ENCODE assay signal across 21 cellular contexts in genomic region chr22:48738204-48738980, GRCh38.
DNase-seq lines count a peak whose midpoint lies in the region; TF ChIP-seq lines count a peak whose summit lies in the region.
"Had no signal": no experiment of that assay in that cellular context is flagged by ENCODE, and none has a peak within 500 bp of the region (broad histone marks: within the 10 kb centered on the region; RNA-seq: fewer than 3 reads in every experiment).

No MANE protein-coding gene starts in this region.

- H3K27ac Mint-ChIP-seq in chondrocyte (ENCODE audit: unreplicated experiment) (no peak overlapping the region), neural crest cell (ENCODE audit: unreplicated experiment) (peak overlapping the region; percentile 43)
- no peak overlapping the region for H3K27ac Mint-ChIP-seq in activated CD4-positive, alpha-beta T cell treated with anti-CD3 and anti-CD28 coated beads, Interleukin-2, amount 10 ng/mL, durations not matched to agents 24 days and 14 days
- H3K27ac Mint-ChIP-seq: CD4-positive, alpha-beta memory T cell had no signal

- H3K4me3 ChIP-seq in suprapubic skin (no peak overlapping the region), brain microvascular endothelial cell (ENCODE audit: low read depth, low read length) (no peak overlapping the region)
- H3K4me3 ChIP-seq: BLaER1 had no signal

- H3K27ac ChIP-seq in suprapubic skin = no peak overlapping the region
- no peak overlapping the region for H3K27ac ChIP-seq in brain microvascular endothelial cell
- H3K27ac ChIP-seq: 22Rv1, BLaER1 had no signal

- H3K36me3 Mint-ChIP-seq in chondrocyte (ENCODE audit: low read depth) = no peaks in the 10 kb centered on the region
- H3K36me3 Mint-ChIP-seq in neural crest cell (ENCODE audit: low read depth) = peaks cover 11% of the 10 kb centered on the region
- no peaks in the 10 kb centered on the region for H3K36me3 Mint-ChIP-seq in activated CD4-positive, alpha-beta T cell treated with anti-CD3 and anti-CD28 coated beads, Interleukin-2, amount 10 ng/mL, durations not matched to agents 24 days and 14 days (ENCODE audit: low read depth)
- H3K36me3 Mint-ChIP-seq: CD4-positive, alpha-beta memory T cell had no signal

- in situ Hi-C loops in brain microvascular endothelial cell (cut with HindIII; ENCODE audit: low pct_ligation_motif_present, low sequenced_read_pairs) = no loop called here

- H3K4me1 Mint-ChIP-seq in chondrocyte (ENCODE audit: low read depth) (no peaks in the 10 kb centered on the region), neural crest cell (no peaks in the 10 kb centered on the region)
- no peaks in the 10 kb centered on the region for H3K4me1 Mint-ChIP-seq in activated CD4-positive, alpha-beta T cell treated with anti-CD3 and anti-CD28 coated beads, Interleukin-2, amount 10 ng/mL, durations not matched to agents 24 days and 14 days
- H3K4me1 Mint-ChIP-seq: CD4-positive, alpha-beta memory T cell had no signal

- intact Hi-C loops in activated CD4-positive, alpha-beta T cell treated with anti-CD3 and anti-CD28 coated beads, Interleukin-2, amount 10 ng/mL, durations not matched to agents 24 days and 14 days (cut with micrococcal nuclease) = no loop called here

- H3K9me3 ChIP-seq in suprapubic skin = no peaks in the 10 kb centered on the region
- H3K9me3 ChIP-seq: BLaER1 had no signal

- H3K27me3 Mint-ChIP-seq in chondrocyte (ENCODE audit: low read depth) (no peaks in the 10 kb centered on the region), neural crest cell (ENCODE audit: low read depth) (no peaks in the 10 kb centered on the region)
- no peaks in the 10 kb centered on the region for H3K27me3 Mint-ChIP-seq in activated CD4-positive, alpha-beta T cell treated with anti-CD3 and anti-CD28 coated beads, Interleukin-2, amount 10 ng/mL, durations not matched to agents 24 days and 14 days
- H3K27me3 Mint-ChIP-seq: CD4-positive, alpha-beta memory T cell had no signal

- 86% methylated on average over 14 of the region's 20 CpGs for WGBS in suprapubic skin

- H3K27me3 ChIP-seq in suprapubic skin = no peaks in the 10 kb centered on the region
- H3K27me3 ChIP-seq in brain microvascular endothelial cell (replicated peaks) = no peaks in the 10 kb centered on the region
- H3K27me3 ChIP-seq: BLaER1 had no signal

- peak; percentile 43 for DNase-seq in activated effector memory CD4-positive, alpha-beta T cell treated with anti-CD3 and anti-CD28 coated beads, Interleukin-2, amount 50 U/mL, for 16 hours
- no peak for DNase-seq in activated effector memory CD4-positive, alpha-beta T cell treated with Interleukin-2 at 50 U/mL for 16 hours
- DNase-seq in chondrocyte (ENCODE audit: low spot score) (peak; percentile 77), neural crest cell (ENCODE audit: low read depth, low spot score) (no peak), suprapubic skin (ENCODE audit: low spot score in 2 of 2) (peak; percentile 34 to 77), COR-L47 (lab: John Stamatoyannopoulos, UW) (no peak), brain microvascular endothelial cell (no peak)
- DNase-seq in activated CD4-positive, alpha-beta T cell treated with anti-CD3 and anti-CD28 coated beads, Interleukin-2, amount 10 ng/mL, durations not matched to agents 24 days and 14 days = no peak
- DNase-seq: ACHN; CD4-positive, alpha-beta memory T cell; DMS153; GOT3; Karpas-422; NCI-H1417; NCI-H187; NCI-H2107; NCI-H446 treated with DMSO at 0.1 percent for 48 hours; NCI-H526 treated with DMSO at 0.1 percent for 48 hours; OCI-M1 had no signal

- TF ChIP-seq EP300 in suprapubic skin (IDR thresholded peaks at IDR 0.05) = no peak

- H3K4me3 Mint-ChIP-seq in chondrocyte (ENCODE audit: unreplicated experiment) = no peak overlapping the region
- H3K4me3 Mint-ChIP-seq in neural crest cell = no peak overlapping the region
- H3K4me3 Mint-ChIP-seq in activated CD4-positive, alpha-beta T cell treated with anti-CD3 and anti-CD28 coated beads, Interleukin-2, amount 10 ng/mL, durations not matched to agents 24 days and 14 days = no peak overlapping the region
- H3K4me3 Mint-ChIP-seq: CD4-positive, alpha-beta memory T cell had no signal

- no peaks in the 10 kb centered on the region for H3K4me1 ChIP-seq in suprapubic skin

- TF ChIP-seq POLR2A in suprapubic skin (IDR thresholded peaks at IDR 0.05) = no peak

- TF ChIP-seq CTCF in chondrocyte (IDR thresholded peaks at IDR 0.05) (no peak), neural crest cell (conservative IDR thresholded peaks at IDR 0.05) (no peak), suprapubic skin (IDR thresholded peaks at IDR 0.05) (no peak), brain microvascular endothelial cell (IDR thresholded peaks at IDR 0.05; ENCODE audit: low read depth, low read length, missing control alignments) (no peak)

- H3K36me3 ChIP-seq in suprapubic skin (no peaks in the 10 kb centered on the region), brain microvascular endothelial cell (replicated peaks) (no peaks in the 10 kb centered on the region)
- H3K36me3 ChIP-seq: BLaER1 had no signal

- H3K9me3 Mint-ChIP-seq in chondrocyte (ENCODE audit: low read depth) = peaks cover 2% of the 10 kb centered on the region
- H3K9me3 Mint-ChIP-seq in neural crest cell = no peaks in the 10 kb centered on the region
- no peaks in the 10 kb centered on the region for H3K9me3 Mint-ChIP-seq in activated CD4-positive, alpha-beta T cell treated with anti-CD3 and anti-CD28 coated beads, Interleukin-2, amount 10 ng/mL, durations not matched to agents 24 days and 14 days

Comparison
In these comparisons a context has a peak if more than half of its experiments do, and no peak if none do; other contexts are left out.
1. DNase-seq: peak in activated effector memory CD4-positive, alpha-beta T cell treated with anti-CD3 and anti-CD28 coated beads, Interleukin-2, amount 50 U/mL, for 16 hours (single experiment), chondrocyte (single experiment) and suprapubic skin (2 of 2); none in activated effector memory CD4-positive, alpha-beta T cell treated with Interleukin-2 at 50 U/mL for 16 hours (single experiment), neural crest cell (single experiment), COR-L47 (single experiment), brain microvascular endothelial cell (single experiment) and activated CD4-positive, alpha-beta T cell treated with anti-CD3 and anti-CD28 coated beads, Interleukin-2, amount 10 ng/mL, durations not matched to agents 24 days and 14 days (single experiment).